Comparison of ENCODE assay signal across 25 cellular contexts in the genomic region with DNA sequence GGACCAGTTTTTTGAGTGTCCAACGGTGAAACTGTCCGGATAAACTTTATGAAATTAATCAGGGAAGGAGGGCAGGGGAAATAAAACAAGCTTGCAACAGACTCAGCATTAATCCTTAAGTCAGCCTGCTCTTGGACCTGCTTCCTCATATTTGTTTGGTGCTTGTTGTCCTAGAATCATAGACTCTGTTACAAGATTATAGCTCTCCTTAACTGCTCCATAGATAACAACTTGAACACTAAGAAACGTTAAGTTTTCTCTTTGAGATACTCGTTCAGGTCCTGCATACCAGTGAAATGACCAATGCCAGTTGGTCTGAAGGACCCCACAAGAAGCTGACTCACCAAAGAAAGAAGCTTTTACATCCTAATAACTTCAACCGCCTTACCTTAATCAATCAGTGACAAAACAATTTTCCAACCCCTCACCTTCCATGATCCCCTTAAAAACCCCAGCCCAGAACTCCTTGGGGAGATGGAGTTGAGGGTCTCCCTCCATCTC.
DNase-seq lines count a peak whose midpoint lies in the region; ATAC-seq, FAIRE-seq and TF ChIP-seq lines count a peak whose summit lies in the region.
"Had no signal": no experiment of that assay in that cellular context is flagged by ENCODE, and none has a peak within 500 bp of the region (broad histone marks: within the 10 kb centered on the region; RNA-seq: fewer than 3 reads in every experiment).

No MANE protein-coding gene starts in this region.

- H3K9me3 Mint-ChIP-seq in astrocyte (ENCODE audit: unreplicated experiment) (no peaks in the 10 kb centered on the region), mesothelial cell of epicardium (peaks cover 5% of the 10 kb centered on the region)

- H2BK120ac ChIP-seq in IMR-90 (ENCODE audit: low read depth, low read length) = no peak overlapping the region

- TF ChIP-seq CTCF in IMR-90 (conservative IDR thresholded peaks at IDR 0.05; ENCODE audit: low read depth, low read length) = no peak
- no peak for TF ChIP-seq CTCF in astrocyte (IDR thresholded peaks at IDR 0.05; ENCODE audit: insufficient read depth, low read depth, low read length)
- TF ChIP-seq CTCF in foreskin fibroblast (IDR thresholded peaks at IDR 0.05; ENCODE audit: low read depth, low read length) = no peak
- TF ChIP-seq CTCF in uterus (IDR thresholded peaks at IDR 0.05) = no peak
- TF ChIP-seq CTCF in mesothelial cell of epicardium (IDR thresholded peaks at IDR 0.05; ENCODE audit: unreplicated experiment) = no peak

- no peak overlapping the region for H3K4me3 ChIP-seq in IMR-90 (ENCODE audit: insufficient read depth, low read depth, low read length)
- H3K4me3 ChIP-seq in astrocyte (ENCODE audit: insufficient read depth, low read depth, low read length) = no peak overlapping the region
- no peak overlapping the region for H3K4me3 ChIP-seq in foreskin fibroblast (ENCODE audit: low read depth in 1 of 2, low read length in 2 of 2)
- H3K4me3 ChIP-seq in uterus = no peak overlapping the region
- H3K4me3 ChIP-seq: GM23248, HAP-1 had no signal

- no peaks in the 10 kb centered on the region for H3K36me3 Mint-ChIP-seq in astrocyte (ENCODE audit: low read depth, unreplicated experiment)
- no peaks in the 10 kb centered on the region for H3K36me3 Mint-ChIP-seq in mesothelial cell of epicardium
- H3K36me3 Mint-ChIP-seq: CD4-positive, CD25-positive, alpha-beta regulatory T cell had no signal

- H3K4me1 ChIP-seq in IMR-90 (ENCODE audit: control insufficient read depth, insufficient read depth, low read length) (no peaks in the 10 kb centered on the region), astrocyte (ENCODE audit: insufficient read depth, low read length) (no peaks in the 10 kb centered on the region), uterus (peaks cover 0 to under 1% of the 10 kb centered on the region in 2 donors)
- H3K4me1 ChIP-seq: HAP-1 had no signal

- H2AK5ac ChIP-seq in IMR-90 (ENCODE audit: low read depth, low read length) = no peak overlapping the region

- H3K27me3 ChIP-seq in IMR-90 (ENCODE audit: control insufficient read depth, insufficient read depth, low read length) = no peaks in the 10 kb centered on the region
- H3K27me3 ChIP-seq in astrocyte (ENCODE audit: insufficient read depth, low read length) = no peaks in the 10 kb centered on the region
- H3K27me3 ChIP-seq in uterus = no peaks in the 10 kb centered on the region

- no peak overlapping the region for H2BK15ac ChIP-seq in IMR-90 (ENCODE audit: low read depth, low read length)

- H3K36me3 ChIP-seq in IMR-90 (ENCODE audit: control insufficient read depth, insufficient read depth, low read length) (no peaks in the 10 kb centered on the region), astrocyte (ENCODE audit: insufficient read depth, low read length) (no peaks in the 10 kb centered on the region), uterus (no peaks in the 10 kb centered on the region)
- H3K36me3 ChIP-seq: HAP-1 had no signal

- peak; percentile 4 for DNase-seq in IMR-90
- peak; percentile 34 for DNase-seq in astrocyte (ENCODE audit: low read depth)
- peak; percentile 10 for DNase-seq in foreskin fibroblast
- no peak for DNase-seq in uterus
- DNase-seq in pons (ENCODE audit: low spot score) = no peak
- DNase-seq in NCI-H146 treated with DMSO at 0.1 percent for 48 hours (lab: John Stamatoyannopoulos, UW; ENCODE audit: unreplicated experiment) = no peak
- no peak for DNase-seq in mesothelial cell of epicardium (ENCODE audit: low spot score in 2 of 2, unreplicated experiment in 2 of 2)
- DNase-seq: CD4-positive, CD25-positive, alpha-beta regulatory T cell; COR-L47; DMS79 treated with DMSO at 0.1 percent for 48 hours; GM23248; MM.1S; NCI-H1048; NCI-H1417 treated with DMSO at 0.1 percent for 48 hours; NCI-H2029; NCI-H345; NCI-H524; NCI-H774; NK-92 treated with Interleukin-12 subunit alpha and Interleukin-12 subunit beta, amount 100 ng/mL, for 24 hours; SIG-M5; SK-N-SH had no signal

- H3K4ac ChIP-seq in IMR-90 (ENCODE audit: low read depth, low read length) = no peak overlapping the region

- TF ChIP-seq RAD21 in IMR-90 (IDR thresholded peaks at IDR 0.05; ENCODE audit: low read length) = no peak

- no peak overlapping the region for H2BK20ac ChIP-seq in IMR-90 (ENCODE audit: low read depth, low read length)

- intact Hi-C loops in IMR-90 (cut with micrococcal nuclease) (no loop called here), uterus (cut with DNase I; ENCODE audit: low total_unique reads) (no loop called here)

- H2BK5ac ChIP-seq in IMR-90 (ENCODE audit: low read depth, low read length, poor library complexity, severe bottlenecking) = no peak overlapping the region

- POLR2A ChIA-PET in IMR-90 (lab: Charles Lee; ENCODE audit: unreplicated experiment) = no interaction called here

- no peak overlapping the region for H4K8ac ChIP-seq in IMR-90 (ENCODE audit: low read depth in 2 of 2, low read length in 2 of 2)

- CTCF ChIA-PET in IMR-90 (lab: Yijun Ruan, JAX) = no interaction called here

- no peaks in the 10 kb centered on the region for H3K79me1 ChIP-seq in IMR-90 (ENCODE audit: low read depth in 1 of 2, low read length in 2 of 2)

- in situ Hi-C loops in IMR-90 (cut with MboI; ENCODE audit: low sequenced_read_pairs) = no loop called here

- H3K27ac Mint-ChIP-seq in astrocyte (ENCODE audit: unreplicated experiment) (no peak overlapping the region), mesothelial cell of epicardium (no peak overlapping the region)
- H3K27ac Mint-ChIP-seq: CD4-positive, CD25-positive, alpha-beta regulatory T cell had no signal

- H3K27me3 Mint-ChIP-seq in astrocyte (ENCODE audit: low read depth, unreplicated experiment) (peaks cover 2% of the 10 kb centered on the region), mesothelial cell of epicardium (ENCODE audit: low read depth) (no peaks in the 10 kb centered on the region)
- H3K27me3 Mint-ChIP-seq: CD4-positive, CD25-positive, alpha-beta regulatory T cell had no signal

- no peak for FAIRE-seq in astrocyte (lab: Jason Lieb, UNC)
- FAIRE-seq: G401.6, GM18507 had no signal

- H3K4me1 Mint-ChIP-seq in astrocyte (ENCODE audit: low read depth, unreplicated experiment) (peaks cover 11% of the 10 kb centered on the region), mesothelial cell of epicardium (peaks cover 2% of the 10 kb centered on the region)
- H3K4me1 Mint-ChIP-seq: CD4-positive, CD25-positive, alpha-beta regulatory T cell had no signal

- H3K9me3 ChIP-seq in IMR-90 (ENCODE audit: control insufficient read depth, insufficient read depth, low read length) = peaks cover 8% of the 10 kb centered on the region
- no peaks in the 10 kb centered on the region for H3K9me3 ChIP-seq in astrocyte (ENCODE audit: insufficient read depth, low read depth, low read length)
- H3K9me3 ChIP-seq in uterus = no peaks in the 10 kb centered on the region
- H3K9me3 ChIP-seq: HAP-1, SK-N-SH had no signal

- no peaks in the 10 kb centered on the region for H3K79me2 ChIP-seq in astrocyte (ENCODE audit: insufficient read depth, low read length)

- TF ChIP-seq POLR2A in IMR-90 (IDR thresholded peaks at IDR 0.05; ENCODE audit: low read depth, low read length) (no peak), uterus (IDR thresholded peaks at IDR 0.05) (no peak)

- H3K27ac ChIP-seq in IMR-90 (ENCODE audit: insufficient read depth, low read length) = no peak overlapping the region
- H3K27ac ChIP-seq in astrocyte (ENCODE audit: low read depth, low read length) = no peak overlapping the region
- H3K27ac ChIP-seq in uterus = peak overlapping the region; percentile 48 to 56
- H3K27ac ChIP-seq: GM23248 had no signal

- no peak overlapping the region for H3K23ac ChIP-seq in IMR-90 (ENCODE audit: low read depth, low read length)

- no peak overlapping the region for H3K14ac ChIP-seq in IMR-90 (replicated peaks; ENCODE audit: low read depth, low read length)

- H4K20me1 ChIP-seq in IMR-90 (ENCODE audit: insufficient read depth, low read length) (no peaks in the 10 kb centered on the region), astrocyte (ENCODE audit: insufficient read depth, low read length) (no peaks in the 10 kb centered on the region)

- no peaks in the 10 kb centered on the region for H3K9me1 ChIP-seq in IMR-90 (ENCODE audit: insufficient read depth, low read length)

- 37% methylated on average over 2 of the region's 5 CpGs; no CpG with 5 or more reads in 1 of the 2 experiments for WGBS in IMR-90 (ENCODE audit: extremely low coverage in 2 of 2, insufficient read length in 1 of 2), 2 experiments

- H2AK9ac ChIP-seq in IMR-90 (replicated peaks; ENCODE audit: low read depth, low read length, poor library complexity) = no peak overlapping the region

- no peak overlapping the region for H3K56ac ChIP-seq in IMR-90 (ENCODE audit: extremely low read depth, insufficient read depth, low read length)

- H3K4me2 ChIP-seq in IMR-90 (ENCODE audit: low read depth, low read length) (no peak overlapping the region), astrocyte (ENCODE audit: low read length) (peak overlapping the region; percentile 21)
- H3K4me2 ChIP-seq: SK-N-SH had no signal

- no TSS peak for BruUV-seq in IMR-90 (replicated peaks; lab: Mats Ljungman, UMichigan)

- H4K5ac ChIP-seq in IMR-90 (ENCODE audit: low read depth, low read length) = no peak overlapping the region

- ATAC-seq in IMR-90 (ENCODE audit: low read depth) = no peak
- no peak for ATAC-seq in HG03175 (IDR thresholded peaks at IDR 0.05; ENCODE audit: unreplicated experiment)

- H3K9ac ChIP-seq in IMR-90 (ENCODE audit: low read depth, low read length) (no peak overlapping the region), astrocyte (ENCODE audit: low read length) (no peak overlapping the region)
- H3K9ac ChIP-seq: GM23248, SK-N-SH had no signal

- dilution Hi-C loops in IMR-90 (cut with HindIII; ENCODE audit: low sequenced_read_pairs, unreplicated experiment) = no loop called here

- H4K91ac ChIP-seq in IMR-90 (ENCODE audit: insufficient read depth, low read depth, low read length) = no peak overlapping the region

- no peak overlapping the region for H3K18ac ChIP-seq in IMR-90 (ENCODE audit: low read depth, low read length)

- H3K4me3 Mint-ChIP-seq in astrocyte (ENCODE audit: unreplicated experiment) (no peak overlapping the region), mesothelial cell of epicardium (no peak overlapping the region)
- H3K4me3 Mint-ChIP-seq: CD4-positive, CD25-positive, alpha-beta regulatory T cell had no signal

- no peak overlapping the region for H2AFZ ChIP-seq in IMR-90 (replicated peaks; ENCODE audit: low read length, poor library complexity)
- no peak overlapping the region for H2AFZ ChIP-seq in astrocyte (ENCODE audit: low read depth, low read length)
- H2AFZ ChIP-seq: GM23248 had no signal

TF ChIP-seq in IMR-90, 13 proteins besides CTCF, POLR2A, EP300 and RAD21:
- TF ChIP-seq MAZ (IDR thresholded peaks at IDR 0.05; ENCODE audit: borderline replicate concordance, low read depth, low read length) = no peak
TF ChIP-seq in IMR-90: peak in this region for 0.

Comparison
In these comparisons a context has a peak if more than half of its experiments do, and no peak if none do; other contexts are left out.
1. DNase-seq: peak in IMR-90 (single experiment), astrocyte (single experiment) and foreskin fibroblast (2 of 2); none in uterus (0 of 2), pons (single experiment), NCI-H146 treated with DMSO at 0.1 percent for 48 hours (single experiment) and mesothelial cell of epicardium (0 of 2).
2. H3K27ac ChIP-seq: peak in uterus (2 of 2); none in IMR-90 (single experiment) and astrocyte (single experiment).